Comparison of ENCODE assay signal across 18 cellular contexts in the genomic region with DNA sequence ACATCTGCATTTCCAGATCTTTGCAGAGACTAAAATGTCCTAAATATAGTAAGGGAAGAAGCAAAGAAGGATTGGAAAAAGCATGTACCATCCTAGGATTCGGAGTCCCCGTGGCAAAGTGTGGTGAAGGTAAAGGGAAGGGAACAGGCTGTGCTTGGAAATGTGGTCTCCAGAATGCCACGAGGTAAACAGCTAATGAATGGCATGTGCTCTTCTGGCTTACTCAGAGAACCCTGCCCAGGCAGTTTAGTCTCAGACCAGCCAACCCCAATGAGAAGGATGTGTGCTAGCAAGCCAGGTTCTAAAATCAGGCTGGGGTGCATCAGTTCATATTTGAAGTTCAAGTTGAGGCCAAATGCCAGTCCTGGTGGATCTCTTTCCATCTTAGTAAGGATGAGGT.
"Had no signal": no experiment of that assay in that cellular context is flagged by ENCODE, and none has a peak within 500 bp of the region (broad histone marks: within the 10 kb centered on the region; RNA-seq: fewer than 3 reads in every experiment).

No MANE protein-coding gene starts in this region.

- H3K4me1 ChIP-seq: SJCRH30 had no signal

- H3K27ac ChIP-seq: SJCRH30 had no signal

- H3K36me3 ChIP-seq: MG63, SJCRH30 had no signal

- DNase-seq: KBM-7, MG63, NCI-H1092, NCI-H1105 treated with DMSO at 0.1 percent for 48 hours, NCI-H1417 treated with DMSO at 0.1 percent for 48 hours, NCI-H146, NCI-H1694 treated with DMSO at 0.1 percent for 48 hours, NCI-H1930, NCI-H2081, NCI-H2107, NCI-H2227 treated with DMSO at 0.1 percent for 48 hours, NCI-H524, NCI-H526 treated with DMSO at 0.1 percent for 48 hours, NCI-H748 treated with DMSO at 0.1 percent for 48 hours, RPMI8226, SHP77 treated with DMSO at 0.1 percent for 48 hours, SJCRH30 had no signal

- ATAC-seq: SK-N-SH treated with all-trans-retinoic acid at 6 μM for 48 hours had no signal

- H3K27me3 ChIP-seq: MG63, SJCRH30 had no signal

- H3K9me3 ChIP-seq: MG63, SJCRH30 had no signal

- H3K4me3 ChIP-seq: MG63, SJCRH30 had no signal
